Comparison of ENCODE assay signal across 35 cellular contexts in genomic region chr19:14901675-14902260, GRCh38. TPM values are rescaled to one million over a fixed set of nuclear protein-coding genes. Genes with fewer than 3 reads are reported as not detected.
"Had no signal": no experiment of that assay in that cellular context is flagged by ENCODE, and none has a peak within 500 bp of the region (broad histone marks: within the 10 kb centered on the region; RNA-seq: fewer than 3 reads in every experiment).

No MANE protein-coding gene starts in this region.

- H3K9me3 ChIP-seq: esophagus squamous epithelium, gastroesophageal sphincter, heart left ventricle, left lung, prostate gland, spleen, thoracic aorta, tibial nerve, upper lobe of left lung, uterus had no signal

- H3K4me1 ChIP-seq: esophagus squamous epithelium, gastroesophageal sphincter, heart left ventricle, left lung, neural progenitor cell, prostate gland, spleen, tibial nerve, upper lobe of left lung, uterus had no signal

- H2AFZ ChIP-seq: hepatocyte, neural progenitor cell had no signal

- DNase-seq: dermis blood vessel endothelial cell; effector memory CD4-positive, alpha-beta T cell; erythroblast; esophagus squamous epithelium; foreskin fibroblast; heart left ventricle; left cardiac atrium; left lung; mesendoderm; midbrain; naive thymus-derived CD4-positive, alpha-beta T cell; right cardiac atrium; spleen; stimulated activated CD4-positive, alpha-beta T cell treated with anti-CD3 and anti-CD28 coated beads, Interleukin-4, amount 100 ng/mL, for 4 hours; stimulated activated naive CD8-positive, alpha-beta T cell treated with anti-CD3 and anti-CD28 coated beads, Interleukin-15, Interleukin-2, amounts not matched to agents 100 U/mL and 50 U/mL, for 24 hours; substantia nigra; upper lobe of left lung; uterus had no signal

- H3K36me3 ChIP-seq: esophagus squamous epithelium, gastroesophageal sphincter, heart left ventricle, left lung, neural progenitor cell, prostate gland, spleen, thoracic aorta, tibial nerve, upper lobe of left lung, uterus had no signal

- ATAC-seq: gastroesophageal sphincter; heart left ventricle; left lung; naive thymus-derived CD4-positive, alpha-beta T cell; right cardiac atrium; stimulated activated memory B cell treated with anti-CD40 and anti-IgM and Interleukin-4, amounts not matched to agents 10 μg/mL and 1 μg/mL and 100 μg/mL, for 72 hours; stimulated activated naive CD8-positive, alpha-beta T cell treated with anti-CD3 and anti-CD28 coated beads, Interleukin-15, Interleukin-2, amounts not matched to agents 100 U/mL and 50 U/mL, for 24 hours had no signal

- H3K4me3 ChIP-seq: coronary artery, esophagus squamous epithelium, gastroesophageal sphincter, heart left ventricle, hepatocyte, left lung, neural progenitor cell, prostate gland, skin epidermis, spleen, thoracic aorta, tibial nerve, upper lobe of left lung, uterus had no signal

- H3K79me2 ChIP-seq: hepatocyte had no signal

- H3K9ac ChIP-seq: neural progenitor cell had no signal

- H3K4me2 ChIP-seq: hepatocyte, neural progenitor cell had no signal

- FAIRE-seq: endometrium, islet of Langerhans had no signal

- H3K27ac ChIP-seq: coronary artery, esophagus squamous epithelium, gastroesophageal sphincter, heart left ventricle, hepatocyte, left lung, neural progenitor cell, prostate gland, skin epidermis, spleen, thoracic aorta, tibial nerve, upper lobe of left lung, uterus had no signal

- H3K27me3 ChIP-seq: hepatocyte, neural progenitor cell, tibial nerve, upper lobe of left lung, uterus had no signal

RNA-seq across cellular contexts. Expression of gene OR7A17, which starts 15.8 kb away (rescaled TPM):
- total RNA-seq: chondrocyte; dermis blood vessel endothelial cell; esophagus squamous epithelium; gastroesophageal sphincter; heart left ventricle; hepatocyte; kidney epithelial cell; left cardiac atrium; left lung; lower leg skin; lung microvascular endothelial cell; mucosa of gallbladder; naive thymus-derived CD4-positive, alpha-beta T cell; osteocyte; prostate gland; right cardiac atrium; spleen; thoracic aorta; tibial nerve; upper lobe of left lung; uterus had no signal
- polyA plus RNA-seq: heart left ventricle; hepatocyte; naive thymus-derived CD4-positive, alpha-beta T cell; right cardiac atrium; spleen had no signal

RNA-seq across cellular contexts. Expression of gene OR7C2, which starts 39.5 kb away (rescaled TPM):
- total RNA-seq: chondrocyte; dermis blood vessel endothelial cell; esophagus squamous epithelium; gastroesophageal sphincter; heart left ventricle; hepatocyte; kidney epithelial cell; left cardiac atrium; left lung; lower leg skin; lung microvascular endothelial cell; mucosa of gallbladder; naive thymus-derived CD4-positive, alpha-beta T cell; osteocyte; prostate gland; right cardiac atrium; spleen; thoracic aorta; tibial nerve; upper lobe of left lung; uterus had no signal
- polyA plus RNA-seq: heart left ventricle; hepatocyte; naive thymus-derived CD4-positive, alpha-beta T cell; right cardiac atrium; spleen had no signal

RNA-seq across cellular contexts. Expression of gene OR7A10, which starts 53.0 kb away (rescaled TPM):
- total RNA-seq: chondrocyte; dermis blood vessel endothelial cell; esophagus squamous epithelium; gastroesophageal sphincter; heart left ventricle; hepatocyte; kidney epithelial cell; left cardiac atrium; left lung; lower leg skin; lung microvascular endothelial cell; mucosa of gallbladder; naive thymus-derived CD4-positive, alpha-beta T cell; osteocyte; prostate gland; right cardiac atrium; spleen; thoracic aorta; tibial nerve; upper lobe of left lung; uterus had no signal
- polyA plus RNA-seq: heart left ventricle; hepatocyte; naive thymus-derived CD4-positive, alpha-beta T cell; right cardiac atrium; spleen had no signal
